In the genomic region with DNA sequence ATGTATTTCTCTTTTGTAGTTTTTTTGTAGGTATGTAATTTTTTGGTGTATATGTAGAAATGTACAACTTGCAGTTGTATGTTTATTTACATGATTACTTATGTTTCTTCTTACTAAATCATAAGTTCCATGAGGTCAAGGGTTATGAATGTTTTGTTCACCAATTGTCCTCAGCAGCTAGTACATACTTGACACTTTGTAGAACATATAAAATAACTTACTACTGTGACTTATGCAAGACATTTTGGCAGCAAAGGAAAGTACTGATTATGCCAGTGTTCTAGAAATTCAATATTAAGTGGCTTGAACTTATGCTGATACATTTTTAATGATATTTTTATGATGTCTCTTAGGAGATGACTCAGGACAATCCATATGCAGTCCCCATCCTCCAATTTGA, we compare ENCODE assay signal across 17 cellular contexts.
"Had no signal": no experiment of that assay in that cellular context is flagged by ENCODE, and none has a peak within 500 bp of the region (broad histone marks: within the 10 kb centered on the region; RNA-seq: fewer than 3 reads in every experiment).

No MANE protein-coding gene starts in this region.

- DNase-seq: KBM-7, MG63, NCI-H1092, NCI-H1105 treated with DMSO at 0.1 percent for 48 hours, NCI-H1417 treated with DMSO at 0.1 percent for 48 hours, NCI-H146, NCI-H1694 treated with DMSO at 0.1 percent for 48 hours, NCI-H1930, NCI-H2081, NCI-H2107, NCI-H2227 treated with DMSO at 0.1 percent for 48 hours, NCI-H524, NCI-H526 treated with DMSO at 0.1 percent for 48 hours, NCI-H774, Right ventricle myocardium superior, RPMI8226 had no signal

- H3K4me3 ChIP-seq: MG63 had no signal

- FAIRE-seq: HTR-8/SVneo had no signal

- H3K27me3 ChIP-seq: MG63 had no signal

- H3K36me3 ChIP-seq: MG63 had no signal
